Comparison of ENCODE assay signal across 21 cellular contexts in the genomic region with DNA sequence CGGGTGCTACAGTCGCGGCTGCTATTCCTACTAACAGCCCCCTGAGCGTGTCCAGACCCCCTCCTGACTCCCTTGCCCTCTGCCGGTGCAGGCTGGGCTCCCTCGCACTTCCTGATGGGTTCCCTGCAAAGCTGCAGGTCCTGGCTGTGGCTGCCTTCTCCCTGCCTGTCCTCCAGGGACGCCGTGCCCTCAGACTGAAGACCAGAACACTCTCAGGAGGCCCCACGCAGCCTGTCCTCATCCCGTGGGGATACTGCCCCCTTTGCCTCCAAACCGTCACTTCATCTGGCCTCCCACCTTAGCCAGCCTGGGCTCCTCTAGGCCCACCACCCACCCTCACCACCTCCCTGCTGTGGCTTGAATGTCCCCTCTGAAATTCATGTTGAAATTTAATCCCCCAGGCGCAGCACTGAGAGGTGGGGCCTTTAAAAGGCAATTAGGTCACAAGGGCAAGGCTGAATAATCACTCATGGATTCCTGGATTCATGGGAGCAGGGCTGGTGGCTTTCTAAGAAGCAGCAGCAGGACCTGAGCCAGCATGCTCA.
"Had no signal": no experiment of that assay in that cellular context is flagged by ENCODE, and none has a peak within 500 bp of the region (broad histone marks: within the 10 kb centered on the region; RNA-seq: fewer than 3 reads in every experiment).

No MANE protein-coding gene starts in this region.

- H3K27me3 Mint-ChIP-seq: activated CD8-positive, alpha-beta T cell treated with anti-CD3 and anti-CD28 coated beads for 36 hours; T-cell had no signal

- H3K9me3 Mint-ChIP-seq: activated CD8-positive, alpha-beta T cell treated with anti-CD3 and anti-CD28 coated beads for 36 hours; activated naive CD4-positive, alpha-beta T cell treated with anti-CD3 and anti-CD28 coated beads for 36 hours; central memory CD8-positive, alpha-beta T cell; immature natural killer cell; neural crest cell; T-cell had no signal

- H3K9me3 ChIP-seq: gastrocnemius medialis, pancreas, sigmoid colon, upper lobe of right lung had no signal

- H3K4me3 ChIP-seq: gastrocnemius medialis, pancreas, sigmoid colon, upper lobe of right lung had no signal

- ATAC-seq: activated CD8-positive, alpha-beta T cell treated with anti-CD3 and anti-CD28 coated beads for 36 hours; esophagus mucosa; gastrocnemius medialis; left ventricle myocardium superior; pancreas; T-cell; upper lobe of right lung had no signal

- H3K27me3 ChIP-seq: brain microvascular endothelial cell, gastrocnemius medialis, pancreas, sigmoid colon, upper lobe of right lung had no signal

- DNase-seq: activated CD4-positive, alpha-beta T cell treated with anti-CD3 and anti-CD28 coated beads for 48 hours; activated CD4-positive, CD25-positive, alpha-beta regulatory T cell; activated CD8-positive, alpha-beta T cell treated with anti-CD3 and anti-CD28 coated beads for 36 hours; activated naive CD4-positive, alpha-beta T cell treated with anti-CD3 and anti-CD28 coated beads for 36 hours; activated T-cell treated with anti-CD3 and anti-CD28 coated beads, Interleukin-2, amount 50 U/mL, for 1 hour; aorta; brain microvascular endothelial cell; effector CD4-positive, alpha-beta T cell; gastrocnemius medialis; head of caudate nucleus; immature natural killer cell; kidney glomerular epithelial cell; left ventricle myocardium superior; sigmoid colon; stimulated activated naive CD4-positive, alpha-beta T cell; T-cell; upper lobe of right lung had no signal

- H3K27ac ChIP-seq: brain microvascular endothelial cell, gastrocnemius medialis, pancreas, sigmoid colon, upper lobe of right lung had no signal

- H3K36me3 ChIP-seq: brain microvascular endothelial cell, gastrocnemius medialis, pancreas, sigmoid colon, upper lobe of right lung had no signal

- H3K4me3 Mint-ChIP-seq: activated CD8-positive, alpha-beta T cell treated with anti-CD3 and anti-CD28 coated beads for 36 hours; activated naive CD4-positive, alpha-beta T cell treated with anti-CD3 and anti-CD28 coated beads for 36 hours; central memory CD8-positive, alpha-beta T cell; immature natural killer cell; neural crest cell; T-cell had no signal

- H3K27ac Mint-ChIP-seq: activated CD8-positive, alpha-beta T cell treated with anti-CD3 and anti-CD28 coated beads for 36 hours; activated naive CD4-positive, alpha-beta T cell treated with anti-CD3 and anti-CD28 coated beads for 36 hours; T-cell had no signal

- H3K4me1 Mint-ChIP-seq: central memory CD8-positive, alpha-beta T cell; immature natural killer cell; T-cell had no signal

- FAIRE-seq: pancreas had no signal

- H3K36me3 Mint-ChIP-seq: immature natural killer cell, T-cell had no signal

- H3K4me1 ChIP-seq: pancreas had no signal
